8 cellular contexts compared by ENCODE assay signal in the genomic region with DNA sequence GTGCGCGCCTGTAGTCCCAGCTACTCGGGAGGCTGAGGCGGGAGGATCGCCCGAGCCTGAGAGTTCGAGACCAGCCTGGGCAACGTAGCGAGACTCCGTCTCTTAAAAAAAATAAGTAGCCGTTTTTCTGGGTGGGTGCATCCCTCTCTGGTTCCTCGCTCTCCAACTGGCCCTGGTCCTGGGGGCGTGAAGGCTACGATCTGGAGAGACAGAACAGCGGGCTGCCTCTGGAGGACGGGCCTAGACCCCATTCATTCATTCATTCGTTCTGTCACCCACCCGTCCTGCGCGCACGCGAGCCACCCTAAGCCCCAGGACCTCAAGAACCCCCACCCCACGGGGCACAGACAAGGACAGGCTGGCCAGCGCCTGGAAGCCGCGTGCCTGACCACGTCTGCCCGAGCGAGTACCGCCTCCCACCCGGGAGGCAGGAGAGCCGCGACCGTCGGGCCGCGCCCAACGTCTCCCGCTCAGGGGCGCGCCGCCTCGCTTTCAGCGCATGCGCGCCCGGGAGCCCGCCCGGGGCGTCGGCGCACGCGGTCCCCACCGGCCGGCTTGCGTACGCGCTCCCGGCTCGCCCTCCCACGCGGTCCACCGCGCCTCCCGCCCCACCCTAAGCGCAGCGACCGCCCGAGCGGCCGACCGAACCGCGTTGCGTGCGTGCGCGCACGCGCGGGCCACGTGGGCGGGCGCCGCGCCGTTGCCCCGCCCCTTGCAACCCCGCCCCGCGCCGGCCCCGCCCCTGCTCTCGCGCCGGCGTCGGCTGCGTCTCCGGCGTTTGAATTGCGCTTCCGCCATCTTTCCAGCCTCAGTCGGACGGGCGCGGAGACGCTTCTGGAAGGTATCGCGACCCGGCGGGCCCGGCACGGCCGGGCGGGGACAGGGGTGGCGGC. TPM values are rescaled to one million over a fixed set of nuclear protein-coding genes. Genes with fewer than 3 reads are reported as not detected.
DNase-seq lines count a peak whose midpoint lies in the region; ATAC-seq and TF ChIP-seq lines count a peak whose summit lies in the region.

A gene (plus strand): TSS at position 781 of the 893 bp plus-strand sequence. CDS start 528 bp downstream, outside the sequence.

- no peaks in the 10 kb centered on the region for H3K27me3 Mint-ChIP-seq in activated CD4-positive, alpha-beta memory T cell treated with anti-CD3 and anti-CD28 coated beads for 36 hours

- H3K27ac Mint-ChIP-seq in activated CD4-positive, alpha-beta memory T cell treated with anti-CD3 and anti-CD28 coated beads for 36 hours = peak within 1 kb of the TSS; percentile 99

- H3K9me3 Mint-ChIP-seq in activated CD4-positive, alpha-beta memory T cell treated with anti-CD3 and anti-CD28 coated beads for 36 hours = no peaks in the 10 kb centered on the region

- ATAC-seq in GM19397 (IDR thresholded peaks at IDR 0.05; ENCODE audit: unreplicated experiment) (peak; percentile 81), HG03571 (IDR thresholded peaks at IDR 0.05; ENCODE audit: unreplicated experiment) (peak; percentile 74)

- CTCF ChIA-PET in activated CD4-positive, alpha-beta memory T cell treated with anti-CD3 and anti-CD28 coated beads for 36 hours (lab: Charles Lee) = interaction anchor here (0.8 to 1.9 kb wide), 9 partner anchors 14 to 106 kb away, joined by 3 to 12 read pairs (median 4); a partner anchor contains a TSS

- peaks cover 49% of the 10 kb centered on the region for H3K4me1 Mint-ChIP-seq in activated CD4-positive, alpha-beta memory T cell treated with anti-CD3 and anti-CD28 coated beads for 36 hours (ENCODE audit: low read depth)

- peak within 1 kb of the TSS; percentile 68 for H3K4me3 ChIP-seq in lower leg skin (ENCODE audit: low read depth, poor library complexity, severe bottlenecking)

- peak within 1 kb of the TSS; percentile 99 for H3K27ac ChIP-seq in C4-2B

- DNase-seq in NCI-H82 (lab: John Stamatoyannopoulos, UW) = peak; percentile 94
- peak; percentile 95 for DNase-seq in activated CD4-positive, alpha-beta memory T cell treated with anti-CD3 and anti-CD28 coated beads for 36 hours
- peak; percentile 83 to 92 for DNase-seq in dermis microvascular lymphatic vessel endothelial cell (ENCODE audit: low read depth in 2 of 2)
- peak; percentile 83 to 96 for DNase-seq in lower leg skin (ENCODE audit: low spot score in 2 of 2)
- peak; percentile 94 for DNase-seq in stimulated activated CD4-positive, alpha-beta T cell treated with anti-CD3 and anti-CD28 coated beads, Interleukin-4, amount 100 ng/mL, for 4 hours

- 7 to 15% methylated on average over 22 to 87 of the region's 118 CpGs for WGBS in lower leg skin, 2 donors

- POLR2A ChIA-PET in activated CD4-positive, alpha-beta memory T cell treated with anti-CD3 and anti-CD28 coated beads for 36 hours (lab: Charles Lee) = interaction anchor here (1.1 to 1.3 kb wide), 4 partner anchors 8 to 33 kb away, joined by 3 to 6 read pairs (median 4); a partner anchor contains a TSS

- intact Hi-C loops in activated CD4-positive, alpha-beta memory T cell treated with anti-CD3 and anti-CD28 coated beads for 36 hours (cut with micrococcal nuclease) = loop anchor here (1.0 to 10.0 kb wide), 5 partner anchors 32 to 1023 kb away; a partner anchor contains a TSS
- intact Hi-C loops in lower leg skin (cut with DNase I; ENCODE audit: low total_unique reads) = no loop called here

- TF ChIP-seq POLR2A in lower leg skin (IDR thresholded peaks at IDR 0.05) = no peak

- H3K4me3 Mint-ChIP-seq in activated CD4-positive, alpha-beta memory T cell treated with anti-CD3 and anti-CD28 coated beads for 36 hours = peak within 1 kb of the TSS; percentile 99

- H3K36me3 Mint-ChIP-seq in activated CD4-positive, alpha-beta memory T cell treated with anti-CD3 and anti-CD28 coated beads for 36 hours = peaks cover 44% of the 10 kb centered on the region

- TF ChIP-seq CTCF in C4-2B (conservative IDR thresholded peaks at IDR 0.05) (no peak), lower leg skin (IDR thresholded peaks at IDR 0.05) (no peak)

RNA-seq across cellular contexts. Expression of the gene that starts here (rescaled TPM):
- 1,000 to 10,000 TPM; 2,100 to 2,144 TPM for total RNA-seq in activated CD4-positive, alpha-beta memory T cell treated with anti-CD3 and anti-CD28 coated beads for 36 hours
- total RNA-seq in dermis microvascular lymphatic vessel endothelial cell (567 and 705 TPM in 2 replicates), lower leg skin (100 to 1,000 TPM in 3 of 4 donors, 10 to 100 TPM in 1; 88.3 to 161 (median 148) TPM)

Comparison
In these comparisons a context has a peak if more than half of its experiments do, and no peak if none do; other contexts are left out.
1. Peak in every context shown above with its lines: DNase-seq, ATAC-seq, H3K4me3 ChIP-seq and H3K27ac ChIP-seq.